In the genomic region with DNA sequence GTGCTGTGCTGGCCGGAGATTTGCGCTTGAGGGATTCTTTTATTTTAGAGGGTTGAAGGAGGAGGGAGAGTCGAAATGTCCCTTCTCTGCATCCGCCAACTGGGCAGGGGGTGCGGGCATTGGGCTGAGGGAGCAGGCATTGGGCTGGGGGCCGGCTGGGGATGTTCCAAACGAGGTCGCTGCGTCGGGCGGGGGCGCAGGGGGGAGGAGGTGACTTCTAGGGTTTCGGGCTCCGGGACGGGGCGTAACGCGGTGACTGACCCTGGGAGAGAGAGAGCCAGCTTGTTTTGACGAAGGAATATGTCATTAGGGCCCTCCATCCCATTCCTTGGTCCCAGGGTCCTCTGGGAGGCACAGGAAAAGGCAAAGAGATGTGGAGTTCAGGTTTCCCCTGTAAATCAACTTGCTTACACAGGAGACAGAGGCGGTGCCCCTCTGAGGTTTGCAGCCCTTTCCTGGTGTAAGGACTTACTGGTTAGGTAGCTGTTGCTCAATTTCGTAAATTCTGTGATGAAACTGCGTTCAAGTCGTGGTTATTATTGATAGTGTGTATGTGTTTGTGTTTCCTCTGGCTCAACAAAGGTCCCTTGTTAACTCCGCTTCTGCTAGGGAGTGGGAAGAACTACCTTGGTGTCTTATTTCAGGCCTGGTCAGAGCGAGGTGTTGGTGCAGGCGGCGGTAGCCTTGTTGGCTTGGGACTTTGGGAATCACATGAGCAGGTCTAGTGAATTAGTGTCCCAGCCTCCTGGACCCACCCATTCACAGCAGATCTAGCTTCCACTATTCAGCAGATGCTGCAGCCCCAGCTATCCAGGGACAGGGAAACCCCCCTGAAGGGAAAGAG, we compare ENCODE assay signal across 8 cellular contexts. TPM values are rescaled to one million over a fixed set of nuclear protein-coding genes. Genes with fewer than 3 reads are reported as not detected.
DNase-seq lines count a peak whose midpoint lies in the region; ATAC-seq and TF ChIP-seq lines count a peak whose summit lies in the region.

No MANE protein-coding gene starts in this region.

- ATAC-seq in activated naive CD8-positive, alpha-beta T cell treated with anti-CD3 and anti-CD28 coated beads, Interleukin-2, amount 50 U/mL, for 24 hours: no peak
- ATAC-seq in gastrocnemius medialis: peak; percentile 57 to 59
- no peak for ATAC-seq in HG03139 (IDR thresholded peaks at IDR 0.05; ENCODE audit: unreplicated experiment)

- peak overlapping the region; percentile 46; the same call in 1 of the 2 replicates for H3K4me3 ChIP-seq in iPS DF 6.9 (ENCODE audit: low read length)
- peak overlapping the region; percentile 65 to 83 (median 80) for H3K4me3 ChIP-seq in gastrocnemius medialis

- H3K9me3 ChIP-seq in iPS DF 6.9 (ENCODE audit: control insufficient read depth, insufficient read depth, low read length) (no peaks in the 10 kb centered on the region), gastrocnemius medialis (no peaks in the 10 kb centered on the region)

- H3K27ac ChIP-seq in iPS DF 6.9 (ENCODE audit: low read length): no peak overlapping the region
- peak overlapping the region; percentile 90 to 99 (median 98) for H3K27ac ChIP-seq in gastrocnemius medialis

- in situ Hi-C loops in gastrocnemius medialis (cut with MboI; ENCODE audit: low sequenced_read_pairs in 4 of 4): loop anchor here in 1 of 4 donors (25.0 kb wide), 1 partner anchor 253 kb away; no protein-coding TSS in a partner anchor

- H3K4me1 Mint-ChIP-seq in activated naive CD8-positive, alpha-beta T cell treated with anti-CD3 and anti-CD28 coated beads, Interleukin-2, amount 50 U/mL, for 24 hours: peaks cover 22% of the 10 kb centered on the region

- intact Hi-C loops in gastrocnemius medialis (cut with DNase I; ENCODE audit: low total_unique reads): loop anchor here (2.0 to 5.0 kb wide), 4 partner anchors 45 to 283 kb away; no protein-coding TSS in a partner anchor

- H3K9me3 Mint-ChIP-seq in activated naive CD8-positive, alpha-beta T cell treated with anti-CD3 and anti-CD28 coated beads, Interleukin-2, amount 50 U/mL, for 24 hours: no peaks in the 10 kb centered on the region

- H3K27me3 ChIP-seq in iPS DF 6.9 (ENCODE audit: control insufficient read depth, insufficient read depth, low read length): no peaks in the 10 kb centered on the region
- H3K27me3 ChIP-seq in gastrocnemius medialis: no peaks in the 10 kb centered on the region

- TF ChIP-seq POLR2A in gastrocnemius medialis (IDR thresholded peaks at IDR 0.05): peak; percentile 48 to 62

- peak overlapping the region; percentile 26 for H3K27ac Mint-ChIP-seq in activated naive CD8-positive, alpha-beta T cell treated with anti-CD3 and anti-CD28 coated beads, Interleukin-2, amount 50 U/mL, for 24 hours

- H3K4me1 ChIP-seq in iPS DF 6.9 (ENCODE audit: control insufficient read depth, insufficient read depth, low read length): peaks cover 2% of the 10 kb centered on the region; the same call in 1 of the 2 replicates
- H3K4me1 ChIP-seq in gastrocnemius medialis: peaks cover 26 to 54% of the 10 kb centered on the region in 2 donors

- no peaks in the 10 kb centered on the region for H3K36me3 Mint-ChIP-seq in activated naive CD8-positive, alpha-beta T cell treated with anti-CD3 and anti-CD28 coated beads, Interleukin-2, amount 50 U/mL, for 24 hours (ENCODE audit: low read depth)

- TF ChIP-seq CTCF in gastrocnemius medialis (IDR thresholded peaks at IDR 0.05 in 4 of 5, conservative IDR thresholded peaks at IDR 0.05 in 1 of 5): no peak

- no CpG with 5 or more reads among the region's 27 CpGs for WGBS in iPS DF 6.9 (ENCODE audit: insufficient coverage, insufficient read length)

- peak overlapping the region; percentile 78 for H3K4me3 Mint-ChIP-seq in activated naive CD8-positive, alpha-beta T cell treated with anti-CD3 and anti-CD28 coated beads, Interleukin-2, amount 50 U/mL, for 24 hours

- H3K27me3 Mint-ChIP-seq in activated naive CD8-positive, alpha-beta T cell treated with anti-CD3 and anti-CD28 coated beads, Interleukin-2, amount 50 U/mL, for 24 hours: peaks cover 23% of the 10 kb centered on the region

- H3K36me3 ChIP-seq in iPS DF 6.9 (ENCODE audit: control insufficient read depth, insufficient read depth, low read length): no peaks in the 10 kb centered on the region
- no peaks in the 10 kb centered on the region for H3K36me3 ChIP-seq in gastrocnemius medialis

- DNase-seq in ELF-1 (ENCODE audit: low read depth, low spot score) (peak; percentile 76), NCI-H345 treated with DMSO at 0.1 percent for 48 hours (lab: John Stamatoyannopoulos, UW; ENCODE audit: unreplicated experiment) (peak; percentile 14), iPS DF 6.9 (ENCODE audit: low read depth, low spot score) (no peak), gastrocnemius medialis (peak; percentile 58 to 78), UCSD-AML1 (lab: John Stamatoyannopoulos, UW; ENCODE audit: unreplicated experiment) (no peak), NCI-H146 (lab: John Stamatoyannopoulos, UW) (no peak)
- peak; percentile 3 for DNase-seq in activated naive CD8-positive, alpha-beta T cell treated with anti-CD3 and anti-CD28 coated beads, Interleukin-2, amount 50 U/mL, for 24 hours

RNA-seq across cellular contexts. Expression of a gene that starts 0.7 kb away (rescaled TPM):
- total RNA-seq in gastrocnemius medialis: 100 to 1,000 TPM in 2 of 4 donors, 10 to 100 TPM in 2; 34.7 to 143 (median 78.3) TPM

Comparison
In these comparisons a context has a peak if more than half of its experiments do, and no peak if none do; other contexts are left out.
1. DNase-seq: peak in ELF-1 (single experiment), NCI-H345 treated with DMSO at 0.1 percent for 48 hours (single experiment), activated naive CD8-positive, alpha-beta T cell treated with anti-CD3 and anti-CD28 coated beads, Interleukin-2, amount 50 U/mL, for 24 hours (single experiment) and gastrocnemius medialis (2 of 2); none in iPS DF 6.9 (single experiment), UCSD-AML1 (single experiment) and NCI-H146 (single experiment).
2. ATAC-seq: peak in gastrocnemius medialis (2 of 2); none in activated naive CD8-positive, alpha-beta T cell treated with anti-CD3 and anti-CD28 coated beads, Interleukin-2, amount 50 U/mL, for 24 hours (single experiment) and HG03139 (single experiment).